1 cellular context compared by ENCODE assay signal in the genomic region with DNA sequence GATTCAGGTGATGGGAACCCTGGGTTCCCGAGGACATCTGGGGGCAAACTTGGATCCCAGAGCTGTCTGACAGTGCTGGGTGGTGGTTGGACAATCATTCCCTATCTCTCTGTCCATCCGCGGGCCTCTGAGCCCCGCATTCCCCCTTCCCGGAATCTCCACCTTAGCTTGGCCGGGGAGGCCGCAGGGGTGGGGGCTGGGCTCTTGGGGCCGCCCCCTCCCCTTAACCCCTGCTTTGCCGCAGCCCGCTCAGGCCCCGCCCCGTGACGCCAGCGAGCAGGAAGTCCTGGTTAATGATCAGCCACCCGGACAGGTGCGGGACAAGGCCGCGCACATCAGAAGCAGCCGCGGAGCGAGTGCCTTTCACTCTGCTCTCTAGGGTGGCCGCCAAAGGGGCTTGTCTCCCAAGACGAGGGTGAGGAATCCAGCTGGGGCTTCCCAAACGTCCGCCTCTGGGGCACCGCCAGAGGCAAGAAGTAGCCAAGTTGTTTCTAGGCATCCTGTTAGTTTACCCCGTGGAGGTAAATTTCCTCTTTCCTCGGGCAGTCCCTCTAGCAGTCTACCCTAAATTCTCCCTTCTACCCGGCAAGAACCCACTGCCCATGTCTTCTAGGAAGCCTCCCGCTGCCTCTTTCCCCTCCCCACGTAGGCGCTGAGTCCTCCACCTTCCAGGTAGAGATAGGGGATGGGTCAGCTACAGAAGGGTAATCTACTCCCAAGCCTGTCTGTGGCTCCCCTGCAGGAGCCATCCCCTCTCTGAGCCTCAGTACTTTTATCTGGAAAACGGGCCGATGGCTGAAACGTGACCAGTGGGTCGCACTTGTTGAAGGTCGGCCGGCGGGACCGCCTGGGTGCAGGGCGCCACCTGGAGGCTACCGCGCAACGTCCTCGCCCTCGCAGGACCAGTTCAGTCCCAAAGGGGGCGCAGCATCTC.
TF ChIP-seq lines count a peak whose summit lies in the region.

No MANE protein-coding gene starts in this region.

TF ChIP-seq in HEK293, 187 proteins besides CTCF, POLR2A, EP300 and RAD21 (continued from another document and continues in another):
- TF ChIP-seq ZBTB7A (tag by site-specific recombination; IDR thresholded peaks at IDR 0.05; ENCODE audit: low read depth) (0 out of 2 replicates have a peak, but pooled peaks have one; percentile 21), GLI4 (tag by site-specific recombination; IDR thresholded peaks at IDR 0.05) (no peak), GLIS2 (tag by site-specific recombination; IDR thresholded peaks at IDR 0.05) (no peak), SCRT2 (tag by site-specific recombination; IDR thresholded peaks at IDR 0.05) (peak; percentile 100), GFI1B (tag by site-specific recombination; IDR thresholded peaks at IDR 0.05) (no peak), ZNF792 (tag by site-specific recombination; IDR thresholded peaks at IDR 0.05) (peak; percentile 76; the same call in 1 of the 2 replicates), SALL2 (tag by site-specific recombination; IDR thresholded peaks at IDR 0.05; ENCODE audit: borderline replicate concordance) (no peak), SETDB1 (IDR thresholded peaks at IDR 0.05; ENCODE audit: insufficient read length, low read length) (no peak), ZNF747 (tag by site-specific recombination; IDR thresholded peaks at IDR 0.05) (no peak), GLIS1 (tag by site-specific recombination; IDR thresholded peaks at IDR 0.05) (no peak), ZNF624 (tag by site-specific recombination; IDR thresholded peaks at IDR 0.05) (no peak), ZNF223 (tag by site-specific recombination; IDR thresholded peaks at IDR 0.05) (no peak), ZNF121 (tag by site-specific recombination; IDR thresholded peaks at IDR 0.05) (peak; percentile 74), ZNF155 (tag by site-specific recombination; IDR thresholded peaks at IDR 0.05) (no peak), ZNF174 (tag by site-specific recombination; IDR thresholded peaks at IDR 0.05) (0 out of 2 replicates have a peak, but pooled peaks have one; percentile 52), ZNF654 (tag by site-specific recombination; IDR thresholded peaks at IDR 0.05; ENCODE audit: low read depth) (no peak; the same call in 1 of the 2 replicates), ZFP37 (tag by site-specific recombination; IDR thresholded peaks at IDR 0.05) (peak; percentile 78; the same call in 1 of the 2 replicates), ZNF354C (tag by site-specific recombination; IDR thresholded peaks at IDR 0.05; ENCODE audit: borderline replicate concordance, low read depth) (no peak), ZNF37A (tag by site-specific recombination; IDR thresholded peaks at IDR 0.05) (no peak), ZNF785 (tag by site-specific recombination; IDR thresholded peaks at IDR 0.05) (no peak; the same call in 1 of the 2 replicates), ZNF391 (tag by site-specific recombination; IDR thresholded peaks at IDR 0.05; ENCODE audit: borderline replicate concordance, low read depth) (no peak; the same call in 1 of the 2 replicates), ZNF76 (tag by site-specific recombination; IDR thresholded peaks at IDR 0.05; ENCODE audit: borderline replicate concordance, low read depth) (no peak), ZNF416 (tag by site-specific recombination; IDR thresholded peaks at IDR 0.05) (no peak), ZNF423 (tag by site-specific recombination; IDR thresholded peaks at IDR 0.05) (no peak), ZNF169 (tag by site-specific recombination; IDR thresholded peaks at IDR 0.05) (no peak), ZIC2 (tag by site-specific recombination; IDR thresholded peaks at IDR 0.05) (no peak), ZNF670 (tag by site-specific recombination; IDR thresholded peaks at IDR 0.05; ENCODE audit: low read depth) (no peak), ZNF146 (tag by site-specific recombination; IDR thresholded peaks at IDR 0.05) (no peak), KLF8 (tag by site-specific recombination; IDR thresholded peaks at IDR 0.05) (peak; percentile 51; the same call in 1 of the 2 replicates), ZNF791 (tag by site-specific recombination; IDR thresholded peaks at IDR 0.05) (no peak), ZNF211 (tag by site-specific recombination; IDR thresholded peaks at IDR 0.05; ENCODE audit: low read depth) (no peak), ZNF140 (tag by site-specific recombination; IDR thresholded peaks at IDR 0.05) (no peak), ZNF837 (tag by site-specific recombination; IDR thresholded peaks at IDR 0.05) (no peak), ZNF830 (tag by site-specific recombination; IDR thresholded peaks at IDR 0.05; ENCODE audit: low read depth) (no peak), ZNF16 (tag by site-specific recombination; IDR thresholded peaks at IDR 0.05; ENCODE audit: low read depth) (no peak), ZNF274 (IDR thresholded peaks at IDR 0.05; ENCODE audit: low read length) (no peak), ZNF274 (tag by site-specific recombination; IDR thresholded peaks at IDR 0.05; ENCODE audit: borderline replicate concordance) (no peak), ZNF658 (tag by site-specific recombination; IDR thresholded peaks at IDR 0.05) (no peak), SP7 (tag by site-specific recombination; IDR thresholded peaks at IDR 0.05) (peak; percentile 59), ZNF292 (tag by site-specific recombination; IDR thresholded peaks at IDR 0.05; ENCODE audit: borderline replicate concordance, low read depth) (no peak), HOXD13 (CRISPR knock-in tag; IDR thresholded peaks at IDR 0.05; ENCODE audit: borderline replicate concordance) (no peak), ZNF521 (tag by site-specific recombination; IDR thresholded peaks at IDR 0.05) (no peak), ZBTB21 (tag by site-specific recombination; IDR thresholded peaks at IDR 0.05) (no peak), ZNF544 (tag by site-specific recombination; IDR thresholded peaks at IDR 0.05) (no peak), GLI2 (tag by site-specific recombination; IDR thresholded peaks at IDR 0.05; ENCODE audit: borderline replicate concordance, low read depth) (no peak), FEZF1 (tag by site-specific recombination; IDR thresholded peaks at IDR 0.05) (no peak), ZBTB48 (tag by site-specific recombination; IDR thresholded peaks at IDR 0.05) (peak; percentile 85; the same call in 1 of the 2 replicates), TRIM28 (IDR thresholded peaks at IDR 0.05; ENCODE audit: borderline replicate concordance, low read length) (no peak), ZFP69B (tag by site-specific recombination; IDR thresholded peaks at IDR 0.05) (peak; percentile 34; the same call in 1 of the 2 replicates), ZNF529 (tag by site-specific recombination; IDR thresholded peaks at IDR 0.05; ENCODE audit: insufficient replicate concordance) (no peak)
- TF ChIP-seq, protein P1, sequence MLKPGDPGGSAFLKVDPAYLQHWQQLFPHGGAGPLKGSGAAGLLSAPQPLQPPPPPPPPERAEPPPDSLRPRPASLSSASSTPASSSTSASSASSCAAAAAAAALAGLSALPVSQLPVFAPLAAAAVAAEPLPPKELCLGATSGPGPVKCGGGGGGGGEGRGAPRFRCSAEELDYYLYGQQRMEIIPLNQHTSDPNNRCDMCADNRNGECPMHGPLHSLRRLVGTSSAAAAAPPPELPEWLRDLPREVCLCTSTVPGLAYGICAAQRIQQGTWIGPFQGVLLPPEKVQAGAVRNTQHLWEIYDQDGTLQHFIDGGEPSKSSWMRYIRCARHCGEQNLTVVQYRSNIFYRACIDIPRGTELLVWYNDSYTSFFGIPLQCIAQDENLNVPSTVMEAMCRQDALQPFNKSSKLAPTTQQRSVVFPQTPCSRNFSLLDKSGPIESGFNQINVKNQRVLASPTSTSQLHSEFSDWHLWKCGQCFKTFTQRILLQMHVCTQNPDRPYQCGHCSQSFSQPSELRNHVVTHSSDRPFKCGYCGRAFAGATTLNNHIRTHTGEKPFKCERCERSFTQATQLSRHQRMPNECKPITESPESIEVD (tag by site-specific recombination; IDR thresholded peaks at IDR 0.05), result no peak
- TF ChIP-seq, protein P2, sequence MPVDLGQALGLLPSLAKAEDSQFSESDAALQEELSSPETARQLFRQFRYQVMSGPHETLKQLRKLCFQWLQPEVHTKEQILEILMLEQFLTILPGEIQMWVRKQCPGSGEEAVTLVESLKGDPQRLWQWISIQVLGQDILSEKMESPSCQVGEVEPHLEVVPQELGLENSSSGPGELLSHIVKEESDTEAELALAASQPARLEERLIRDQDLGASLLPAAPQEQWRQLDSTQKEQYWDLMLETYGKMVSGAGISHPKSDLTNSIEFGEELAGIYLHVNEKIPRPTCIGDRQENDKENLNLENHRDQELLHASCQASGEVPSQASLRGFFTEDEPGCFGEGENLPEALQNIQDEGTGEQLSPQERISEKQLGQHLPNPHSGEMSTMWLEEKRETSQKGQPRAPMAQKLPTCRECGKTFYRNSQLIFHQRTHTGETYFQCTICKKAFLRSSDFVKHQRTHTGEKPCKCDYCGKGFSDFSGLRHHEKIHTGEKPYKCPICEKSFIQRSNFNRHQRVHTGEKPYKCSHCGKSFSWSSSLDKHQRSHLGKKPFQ (tag by site-specific recombination; IDR thresholded peaks at IDR 0.05), result no peak
- TF ChIP-seq, protein P3, sequence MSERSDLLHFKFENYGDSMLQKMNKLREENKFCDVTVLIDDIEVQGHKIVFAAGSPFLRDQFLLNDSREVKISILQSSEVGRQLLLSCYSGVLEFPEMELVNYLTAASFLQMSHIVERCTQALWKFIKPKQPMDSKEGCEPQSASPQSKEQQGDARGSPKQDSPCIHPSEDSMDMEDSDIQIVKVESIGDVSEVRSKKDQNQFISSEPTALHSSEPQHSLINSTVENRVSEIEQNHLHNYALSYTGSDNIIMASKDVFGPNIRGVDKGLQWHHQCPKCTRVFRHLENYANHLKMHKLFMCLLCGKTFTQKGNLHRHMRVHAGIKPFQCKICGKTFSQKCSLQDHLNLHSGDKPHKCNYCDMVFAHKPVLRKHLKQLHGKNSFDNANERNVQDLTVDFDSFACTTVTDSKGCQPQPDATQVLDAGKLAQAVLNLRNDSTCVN (tag by site-specific recombination; optimal IDR thresholded peaks at IDR 0.05), result peak; percentile 35
- TF ChIP-seq, protein P4, sequence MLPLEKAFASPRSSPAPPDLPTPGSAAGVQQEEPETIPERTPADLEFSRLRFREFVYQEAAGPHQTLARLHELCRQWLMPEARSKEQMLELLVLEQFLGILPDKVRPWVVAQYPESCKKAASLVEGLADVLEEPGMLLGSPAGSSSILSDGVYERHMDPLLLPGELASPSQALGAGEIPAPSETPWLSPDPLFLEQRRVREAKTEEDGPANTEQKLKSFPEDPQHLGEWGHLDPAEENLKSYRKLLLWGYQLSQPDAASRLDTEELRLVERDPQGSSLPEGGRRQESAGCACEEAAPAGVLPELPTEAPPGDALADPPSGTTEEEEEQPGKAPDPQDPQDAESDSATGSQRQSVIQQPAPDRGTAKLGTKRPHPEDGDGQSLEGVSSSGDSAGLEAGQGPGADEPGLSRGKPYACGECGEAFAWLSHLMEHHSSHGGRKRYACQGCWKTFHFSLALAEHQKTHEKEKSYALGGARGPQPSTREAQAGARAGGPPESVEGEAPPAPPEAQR (tag by site-specific recombination; IDR thresholded peaks at IDR 0.05), result no peak
- TF ChIP-seq, protein P5, sequence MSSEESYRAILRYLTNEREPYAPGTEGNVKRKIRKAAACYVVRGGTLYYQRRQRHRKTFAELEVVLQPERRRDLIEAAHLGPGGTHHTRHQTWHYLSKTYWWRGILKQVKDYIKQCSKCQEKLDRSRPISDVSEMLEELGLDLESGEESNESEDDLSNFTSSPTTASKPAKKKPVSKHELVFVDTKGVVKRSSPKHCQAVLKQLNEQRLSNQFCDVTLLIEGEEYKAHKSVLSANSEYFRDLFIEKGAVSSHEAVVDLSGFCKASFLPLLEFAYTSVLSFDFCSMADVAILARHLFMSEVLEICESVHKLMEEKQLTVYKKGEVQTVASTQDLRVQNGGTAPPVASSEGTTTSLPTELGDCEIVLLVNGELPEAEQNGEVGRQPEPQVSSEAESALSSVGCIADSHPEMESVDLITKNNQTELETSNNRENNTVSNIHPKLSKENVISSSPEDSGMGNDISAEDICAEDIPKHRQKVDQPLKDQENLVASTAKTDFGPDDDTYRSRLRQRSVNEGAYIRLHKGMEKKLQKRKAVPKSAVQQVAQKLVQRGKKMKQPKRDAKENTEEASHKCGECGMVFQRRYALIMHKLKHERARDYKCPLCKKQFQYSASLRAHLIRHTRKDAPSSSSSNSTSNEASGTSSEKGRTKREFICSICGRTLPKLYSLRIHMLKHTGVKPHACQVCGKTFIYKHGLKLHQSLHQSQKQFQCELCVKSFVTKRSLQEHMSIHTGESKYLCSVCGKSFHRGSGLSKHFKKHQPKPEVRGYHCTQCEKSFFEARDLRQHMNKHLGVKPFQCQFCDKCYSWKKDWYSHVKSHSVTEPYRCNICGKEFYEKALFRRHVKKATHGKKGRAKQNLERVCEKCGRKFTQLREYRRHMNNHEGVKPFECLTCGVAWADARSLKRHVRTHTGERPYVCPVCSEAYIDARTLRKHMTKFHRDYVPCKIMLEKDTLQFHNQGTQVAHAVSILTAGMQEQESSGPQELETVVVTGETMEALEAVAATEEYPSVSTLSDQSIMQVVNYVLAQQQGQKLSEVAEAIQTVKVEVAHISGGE (tag by site-specific recombination; conservative IDR thresholded peaks at IDR 0.05; ENCODE audit: low read depth), result 0 out of 2 replicates have a peak, but pooled peaks have one; percentile 11
- TF ChIP-seq, protein P6, sequence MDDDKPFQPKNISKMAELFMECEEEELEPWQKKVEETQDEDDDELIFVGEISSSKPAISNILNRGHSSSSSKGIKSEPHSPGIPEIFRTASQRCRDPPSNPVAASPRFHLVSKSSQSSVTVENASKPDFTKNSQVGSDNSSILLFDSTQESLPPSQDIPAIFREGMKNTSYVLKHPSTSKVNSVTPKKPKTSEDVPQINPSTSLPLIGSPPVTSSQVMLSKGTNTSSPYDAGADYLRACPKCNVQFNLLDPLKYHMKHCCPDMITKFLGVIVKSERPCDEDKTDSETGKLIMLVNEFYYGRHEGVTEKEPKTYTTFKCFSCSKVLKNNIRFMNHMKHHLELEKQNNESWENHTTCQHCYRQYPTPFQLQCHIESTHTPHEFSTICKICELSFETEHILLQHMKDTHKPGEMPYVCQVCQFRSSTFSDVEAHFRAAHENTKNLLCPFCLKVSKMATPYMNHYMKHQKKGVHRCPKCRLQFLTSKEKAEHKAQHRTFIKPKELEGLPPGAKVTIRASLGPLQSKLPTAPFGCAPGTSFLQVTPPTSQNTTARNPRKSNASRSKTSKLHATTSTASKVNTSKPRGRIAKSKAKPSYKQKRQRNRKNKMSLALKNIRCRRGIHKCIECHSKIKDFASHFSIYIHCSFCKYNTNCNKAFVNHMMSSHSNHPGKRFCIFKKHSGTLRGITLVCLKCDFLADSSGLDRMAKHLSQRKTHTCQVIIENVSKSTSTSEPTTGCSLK (tag by site-specific recombination; IDR thresholded peaks at IDR 0.05), result no peak
